ENCODE assay signal across 29 cellular contexts in genomic region chr10:36301139-36301538, GRCh38.
"Had no signal": no experiment of that assay in that cellular context is flagged by ENCODE, and none has a peak within 500 bp of the region (broad histone marks: within the 10 kb centered on the region; RNA-seq: fewer than 3 reads in every experiment).

No MANE protein-coding gene starts in this region.

- H3K4me2 ChIP-seq: neural progenitor cell had no signal

- ATAC-seq: natural killer cell; right cardiac atrium; sciatic nerve; stimulated activated naive B cell treated with anti-CD40 and anti-IgM and Interleukin-4, amounts not matched to agents 10 μg/mL and 1 μg/mL and 100 μg/mL, for 72 hours; stimulated activated naive CD8-positive, alpha-beta T cell treated with anti-CD3 and anti-CD28 coated beads, Interleukin-15, Interleukin-2, amounts not matched to agents 100 U/mL and 50 U/mL, for 24 hours had no signal

- H3K4me3 ChIP-seq: left ventricle myocardium inferior, lung, neural progenitor cell, prostate gland, skin epidermis, stomach, testis, thyroid gland, transverse colon, upper lobe of left lung, vagina had no signal

- H3K27ac Mint-ChIP-seq: mesothelial cell of epicardium; naive B cell; natural killer cell; nephron progenitor cell; neural progenitor cell; stimulated activated naive B cell treated with anti-CD40 and anti-IgM and Interleukin-4, amounts not matched to agents 10 μg/mL and 1 μg/mL and 100 μg/mL, for 72 hours had no signal

- H3K4me1 ChIP-seq: left ventricle myocardium inferior, neural progenitor cell, parathyroid adenoma, prostate gland, testis, thyroid gland, transverse colon, upper lobe of left lung, vagina had no signal

- DNase-seq: islet precursor cell; left ventricle myocardium inferior; mesendoderm; naive B cell; natural killer cell; nephron progenitor cell; occipital lobe; retina; right cardiac atrium; stimulated activated CD4-positive, alpha-beta T cell treated with anti-CD3 and anti-CD28 coated beads, Interleukin-12 subunit alpha, Interleukin-12 subunit beta, amount 100 ng/mL, for 4 hours; stimulated activated CD4-positive, alpha-beta T cell treated with anti-CD3 and anti-CD28 coated beads, Interleukin-15, amount 100 ng/mL, for 24 hours; stimulated activated CD4-positive, alpha-beta T cell treated with anti-CD3 and anti-CD28 coated beads, Interleukin-2, amount 100 ng/mL, for 24 hours; stimulated activated CD4-positive, alpha-beta T cell treated with anti-CD3 and anti-CD28 coated beads, Interleukin-4, amount 100 ng/mL, for 1 hour; stimulated activated naive B cell treated with anti-CD40 and anti-IgM and Interleukin-4, amounts not matched to agents 10 μg/mL and 1 μg/mL and 100 μg/mL, for 72 hours; stimulated activated naive CD8-positive, alpha-beta T cell treated with anti-CD3 and anti-CD28 coated beads, Interleukin-15, Interleukin-2, amounts not matched to agents 100 U/mL and 50 U/mL, for 24 hours; stomach; testis; thyroid gland; transverse colon; upper lobe of left lung had no signal

- H3K27me3 Mint-ChIP-seq: naive B cell; stimulated activated naive B cell treated with anti-CD40 and anti-IgM and Interleukin-4, amounts not matched to agents 10 μg/mL and 1 μg/mL and 100 μg/mL, for 72 hours had no signal

- H3K9me3 ChIP-seq: left ventricle myocardium inferior, neutrophil, prostate gland, stomach, testis, thyroid gland, transverse colon, upper lobe of left lung, vagina had no signal

- H3K9me3 Mint-ChIP-seq: mesothelial cell of epicardium; neural progenitor cell; stimulated activated naive B cell treated with anti-CD40 and anti-IgM and Interleukin-4, amounts not matched to agents 10 μg/mL and 1 μg/mL and 100 μg/mL, for 72 hours had no signal

- H3K9ac ChIP-seq: neural progenitor cell, parathyroid adenoma had no signal

- H3K36me3 ChIP-seq: left ventricle myocardium inferior, neural progenitor cell, neutrophil, prostate gland, stomach, thyroid gland, transverse colon, upper lobe of left lung, vagina had no signal

- H3K4me3 Mint-ChIP-seq: mesothelial cell of epicardium; natural killer cell; nephron progenitor cell; neural progenitor cell; stimulated activated naive B cell treated with anti-CD40 and anti-IgM and Interleukin-4, amounts not matched to agents 10 μg/mL and 1 μg/mL and 100 μg/mL, for 72 hours had no signal

- H3K36me3 Mint-ChIP-seq: mesothelial cell of epicardium; naive B cell; natural killer cell; neural progenitor cell; stimulated activated naive B cell treated with anti-CD40 and anti-IgM and Interleukin-4, amounts not matched to agents 10 μg/mL and 1 μg/mL and 100 μg/mL, for 72 hours had no signal

- H3K4me1 Mint-ChIP-seq: mesothelial cell of epicardium; naive B cell; natural killer cell; neural progenitor cell; stimulated activated naive B cell treated with anti-CD40 and anti-IgM and Interleukin-4, amounts not matched to agents 10 μg/mL and 1 μg/mL and 100 μg/mL, for 72 hours had no signal

- H3K79me2 ChIP-seq: parathyroid adenoma had no signal

- H3K27ac ChIP-seq: left ventricle myocardium inferior, neural progenitor cell, neutrophil, parathyroid adenoma, prostate gland, skin epidermis, stomach, testis, thyroid gland, transverse colon, upper lobe of left lung, vagina had no signal

- H3K27me3 ChIP-seq: neural progenitor cell, neutrophil, stomach, testis, thyroid gland, transverse colon, upper lobe of left lung, vagina had no signal

- H2AFZ ChIP-seq: neural progenitor cell, parathyroid adenoma had no signal
